ENCODE assay signal across 25 cellular contexts in the genomic region with DNA sequence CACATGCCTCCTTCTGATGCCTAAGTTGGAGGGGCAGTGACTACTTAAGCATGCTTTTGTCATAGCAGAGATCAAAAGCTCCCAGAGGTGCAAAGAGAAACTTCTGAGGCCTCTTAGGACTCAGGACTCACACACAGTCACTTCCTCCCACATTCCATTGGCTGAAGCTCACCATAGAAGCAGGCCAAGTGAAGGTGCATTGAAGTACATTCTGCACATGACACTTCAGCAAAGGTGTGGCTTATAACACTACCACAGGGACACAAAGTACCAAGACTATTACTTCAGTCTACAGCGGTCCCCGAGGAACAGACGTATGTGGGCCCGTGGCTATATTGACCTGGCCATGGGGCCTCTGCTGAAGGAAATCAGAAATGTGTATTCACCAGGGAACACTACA. TPM values are rescaled to one million over a fixed set of nuclear protein-coding genes. Genes with fewer than 3 reads are reported as not detected.
DNase-seq lines count a peak whose midpoint lies in the region; ATAC-seq and TF ChIP-seq lines count a peak whose summit lies in the region.
"Had no signal": no experiment of that assay in that cellular context is flagged by ENCODE, and none has a peak within 500 bp of the region (broad histone marks: within the 10 kb centered on the region; RNA-seq: fewer than 3 reads in every experiment).

No MANE protein-coding gene starts in this region.

- no peak for TF ChIP-seq CTCF in HFFc6 (IDR thresholded peaks at IDR 0.05)
- TF ChIP-seq CTCF in type B pancreatic cell (conservative IDR thresholded peaks at IDR 0.05): no peak

- peaks cover 19% of the 10 kb centered on the region for H3K36me3 Mint-ChIP-seq in HFFc6 (ENCODE audit: low read depth)
- H3K36me3 Mint-ChIP-seq in type B pancreatic cell: peaks cover 13% of the 10 kb centered on the region

- ATAC-seq in GM19328 (IDR thresholded peaks at IDR 0.05; ENCODE audit: unreplicated experiment): no peak
- ATAC-seq in GM19463 (IDR thresholded peaks at IDR 0.05; ENCODE audit: unreplicated experiment): no peak
- ATAC-seq: activated CD8-positive, alpha-beta memory T cell treated with anti-CD3 and anti-CD28 coated beads, Interleukin-2, amount 10 ng/mL, durations not matched to agents 7 days and 5 days; activated T-cell treated with anti-CD3 and anti-CD28 coated beads, Interleukin-2, amount 50 U/mL, for 72 hours; naive thymus-derived CD8-positive, alpha-beta T cell; stimulated activated naive CD8-positive, alpha-beta T cell treated with anti-CD3 and anti-CD28 coated beads, Interleukin-15, Interleukin-2, amounts not matched to agents 100 U/mL and 50 U/mL, for 24 hours had no signal

- DNase-seq in HFFc6: peak; percentile 22
- peak; percentile 71 for DNase-seq in RKO (ENCODE audit: low spot score)
- peak; percentile 18 for DNase-seq in glomerular visceral epithelial cell (ENCODE audit: extremely low spot score)
- DNase-seq in type B pancreatic cell (ENCODE audit: extremely low spot score, unreplicated experiment): no peak
- no peak for DNase-seq in HuH-7 (ENCODE audit: low spot score)
- DNase-seq in NCI-H524 (lab: John Stamatoyannopoulos, UW): no peak
- DNase-seq: activated CD4-positive, alpha-beta T cell treated with anti-CD3 and anti-CD28 coated beads, Interleukin-2, amount 10 ng/mL, durations not matched to agents 24 days and 14 days; activated CD8-positive, alpha-beta memory T cell treated with anti-CD3 and anti-CD28 coated beads, Interleukin-2, amount 10 ng/mL, durations not matched to agents 7 days and 5 days; activated naive CD4-positive, alpha-beta T cell treated with Interleukin-2 at 50 U/mL for 16 hours; activated T-cell treated with anti-CD3 and anti-CD28 coated beads, Interleukin-2, amount 50 U/mL, for 72 hours; adrenal gland; brain microvascular endothelial cell; CD4-positive, CD25-positive, alpha-beta regulatory T cell; erythroblast; H7; KBM-7; midbrain; naive thymus-derived CD8-positive, alpha-beta T cell; NCI-H146; NCI-H2107; NCI-H446; stimulated activated naive CD8-positive, alpha-beta T cell treated with anti-CD3 and anti-CD28 coated beads, Interleukin-15, Interleukin-2, amounts not matched to agents 100 U/mL and 50 U/mL, for 24 hours; WERI-Rb-1 had no signal

- H3K9me3 Mint-ChIP-seq in HFFc6 (no peaks in the 10 kb centered on the region), type B pancreatic cell (no peaks in the 10 kb centered on the region)

- H3K4me1 Mint-ChIP-seq in HFFc6 (ENCODE audit: low read depth): peaks cover 37% of the 10 kb centered on the region
- H3K4me1 Mint-ChIP-seq in type B pancreatic cell (ENCODE audit: unreplicated experiment): peaks cover 23% of the 10 kb centered on the region

- H3K27me3 Mint-ChIP-seq in HFFc6 (ENCODE audit: insufficient read depth) (peaks cover 4% of the 10 kb centered on the region), type B pancreatic cell (peaks cover 8% of the 10 kb centered on the region)

- H3K4me3 Mint-ChIP-seq in HFFc6 (no peak overlapping the region), type B pancreatic cell (peak overlapping the region; percentile 55)
- H3K4me3 Mint-ChIP-seq: activated CD4-positive, alpha-beta T cell treated with anti-CD3 and anti-CD28 coated beads, Interleukin-2, amount 10 ng/mL, durations not matched to agents 24 days and 14 days; activated CD8-positive, alpha-beta memory T cell treated with anti-CD3 and anti-CD28 coated beads, Interleukin-2, amount 10 ng/mL, durations not matched to agents 7 days and 5 days had no signal

- no peak overlapping the region for H3K27ac Mint-ChIP-seq in HFFc6
- no peak overlapping the region for H3K27ac Mint-ChIP-seq in type B pancreatic cell
- H3K27ac Mint-ChIP-seq: activated CD4-positive, alpha-beta T cell treated with anti-CD3 and anti-CD28 coated beads, Interleukin-2, amount 10 ng/mL, durations not matched to agents 24 days and 14 days; activated CD8-positive, alpha-beta memory T cell treated with anti-CD3 and anti-CD28 coated beads, Interleukin-2, amount 10 ng/mL, durations not matched to agents 7 days and 5 days; activated T-cell treated with anti-CD3 and anti-CD28 coated beads, Interleukin-2, amount 50 U/mL, for 72 hours had no signal

RNA-seq across cellular contexts. Expression of gene POGK, which starts 2.5 kb away (rescaled TPM):
- total RNA-seq in HFFc6 (2021; fragmentation: NEBNext Ultra II Directional; extraction: Animal tissue kit (Norgen Biotek cat#: 25700)): 10 to 100 TPM; 27.6 to 36.3 (median 29.4) TPM
- 40.7 and 41.0 TPM in 2 replicates for total RNA-seq in type B pancreatic cell (ENCODE audit: low replicate concordance)

RNA-seq across cellular contexts. Expression of gene TADA1, which starts 39.3 kb away (rescaled TPM):
- 1 to 10 TPM; 6.5 to 8.1 (median 7.0) TPM for total RNA-seq in HFFc6 (2021; fragmentation: NEBNext Ultra II Directional; extraction: Animal tissue kit (Norgen Biotek cat#: 25700))
- total RNA-seq in type B pancreatic cell (ENCODE audit: low replicate concordance): 12.4 and 18.4 TPM in 2 replicates

Comparison
In these comparisons a context has a peak if more than half of its experiments do, and no peak if none do; other contexts are left out.
1. DNase-seq: peak in HFFc6 (single experiment), RKO (single experiment) and glomerular visceral epithelial cell (single experiment); none in type B pancreatic cell (single experiment), HuH-7 (single experiment) and NCI-H524 (0 of 2).